Comparison of ENCODE assay signal across 8 cellular contexts in genomic region chr11:65607614-65608426, GRCh38. TPM values are rescaled to one million over a fixed set of nuclear protein-coding genes. Genes with fewer than 3 reads are reported as not detected.
DNase-seq lines count a peak whose midpoint lies in the region; ATAC-seq and TF ChIP-seq lines count a peak whose summit lies in the region.
"Had no signal": no experiment of that assay in that cellular context is flagged by ENCODE, and none has a peak within 500 bp of the region (broad histone marks: within the 10 kb centered on the region; RNA-seq: fewer than 3 reads in every experiment).

No MANE protein-coding gene starts in this region.

- POLR2A ChIA-PET in MCF 10A (lab: Yijun Ruan, JAX): no interaction called here

- H3K9me3 Mint-ChIP-seq in MCF 10A (ENCODE audit: unreplicated experiment): no peaks in the 10 kb centered on the region

- peak overlapping the region; percentile 29 to 95 for H3K27ac ChIP-seq in breast epithelium
- peak overlapping the region; percentile 22 to 91 (median 70) for H3K27ac ChIP-seq in transverse colon
- no peak overlapping the region for H3K27ac ChIP-seq in foreskin keratinocyte

- DNase-seq in breast epithelium (ENCODE audit: low spot score in 2 of 2) (no peak), MCF 10A (ENCODE audit: unreplicated experiment) (no peak), transverse colon (no peak), foreskin keratinocyte (no peak), NCI-H446 treated with DMSO at 0.1 percent for 48 hours (lab: John Stamatoyannopoulos, UW) (no peak)
- DNase-seq: activated naive CD4-positive, alpha-beta T cell treated with anti-CD3 and anti-CD28 coated beads, Interleukin-2, amount 50 U/mL, for 16 hours; T-helper 9 cell had no signal

- H3K4me3 Mint-ChIP-seq in MCF 10A (ENCODE audit: unreplicated experiment): no peak overlapping the region

- H3K4me3 ChIP-seq in breast epithelium (peak overlapping the region; percentile 20 to 62 (median 38)), iPS-11a (ENCODE audit: low read depth, low read length) (peak overlapping the region; percentile 35), transverse colon (peak overlapping the region in 2 of 4 donors; percentile 9 to 27)

- 83% methylated on average over 37 of the region's 37 CpGs; no CpG with 5 or more reads in 1 of the 2 donors for WGBS in transverse colon (ENCODE audit: low coverage in 1 of 2), 2 donors

- in situ Hi-C loops in transverse colon (cut with MboI; ENCODE audit: low pct_ligation_motif_present in 1 of 4, low pct_unique_long_range_greater_than_20kb in 1 of 4, low sequenced_read_pairs in 3 of 4): no loop called here

- H3K27me3 ChIP-seq in breast epithelium (no peaks in the 10 kb centered on the region), transverse colon (no peaks in the 10 kb centered on the region), foreskin keratinocyte (no peaks in the 10 kb centered on the region)

- H3K4me1 ChIP-seq in breast epithelium (peaks cover 11 to 19% of the 10 kb centered on the region in 2 donors), transverse colon (peaks cover 27 to 58% (median 36%) of the 10 kb centered on the region in 4 donors), foreskin keratinocyte (no peaks in the 10 kb centered on the region)

- H3K27me3 Mint-ChIP-seq in MCF 10A (ENCODE audit: insufficient read depth, unreplicated experiment): no peaks in the 10 kb centered on the region

- no peak for ATAC-seq in foreskin keratinocyte

- TF ChIP-seq POLR2A in breast epithelium (IDR thresholded peaks at IDR 0.05): no peak
- TF ChIP-seq POLR2A in transverse colon (IDR thresholded peaks at IDR 0.05): no peak

- H3K4me1 Mint-ChIP-seq in MCF 10A (ENCODE audit: insufficient read depth, unreplicated experiment): peaks cover 30% of the 10 kb centered on the region

- H3K9me3 ChIP-seq in breast epithelium: no peaks in the 10 kb centered on the region
- H3K9me3 ChIP-seq in transverse colon: no peaks in the 10 kb centered on the region

- peaks cover 41% of the 10 kb centered on the region for H3K36me3 Mint-ChIP-seq in MCF 10A (ENCODE audit: insufficient read depth, unreplicated experiment)

- no TSS peak for BruUV-seq in MCF 10A (replicated peaks; lab: Mats Ljungman, UMichigan)

- TF ChIP-seq CTCF in breast epithelium (IDR thresholded peaks at IDR 0.05): no peak
- TF ChIP-seq CTCF in MCF 10A (IDR thresholded peaks at IDR 0.05; ENCODE audit: unreplicated experiment): no peak
- no peak for TF ChIP-seq CTCF in transverse colon (IDR thresholded peaks at IDR 0.05)
- no peak for TF ChIP-seq CTCF in foreskin keratinocyte (conservative IDR thresholded peaks at IDR 0.05)

- TF ChIP-seq EP300 in transverse colon (IDR thresholded peaks at IDR 0.05; ENCODE audit: low read depth): no peak

- H3K27ac Mint-ChIP-seq in MCF 10A (ENCODE audit: low read depth, unreplicated experiment): no peak overlapping the region

- CTCF ChIA-PET in MCF 10A (lab: Yijun Ruan, JAX): interaction anchor here (0.6 kb wide), 1 partner anchor 199 kb away, joined by 3 read pairs; no protein-coding TSS in a partner anchor

- intact Hi-C loops in breast epithelium (cut with DNase I; ENCODE audit: low total_unique reads) (no loop called here), MCF 10A (cut with micrococcal nuclease) (no loop called here), transverse colon (cut with DNase I; ENCODE audit: low total_unique reads) (no loop called here)

- H3K36me3 ChIP-seq in breast epithelium: no peaks in the 10 kb centered on the region
- peaks cover 0 to 19% (median 9%) of the 10 kb centered on the region in 4 donors for H3K36me3 ChIP-seq in transverse colon

RNA-seq across cellular contexts. Expression of gene MAP3K11, which starts 6.2 kb away (rescaled TPM):
- total RNA-seq in breast epithelium (10 to 100 TPM; 30.4 to 39.0 (median 36.7) TPM), MCF 10A (2022) (35.2 and 39.7 TPM in 2 replicates), transverse colon (100 to 1,000 TPM in 2 of 4 donors, 10 to 100 TPM in 2; 82.3 to 211 (median 94.8) TPM), foreskin keratinocyte (22.9 and 25.7 TPM in 2 replicates)
- polyA plus RNA-seq in foreskin keratinocyte: 23.9 and 28.3 TPM in 2 replicates

RNA-seq across cellular contexts. Expression of gene PCNX3, which starts 7.8 kb away (rescaled TPM):
- total RNA-seq in breast epithelium: 10 to 100 TPM; 13.4 to 21.0 (median 20.1) TPM
- total RNA-seq in MCF 10A (2022): 40.9 and 45.8 TPM in 2 replicates
- total RNA-seq in transverse colon: 10 to 100 TPM; 56.4 to 89.0 (median 62.4) TPM
- 30.0 and 30.3 TPM in 2 replicates for total RNA-seq in foreskin keratinocyte
- 23.5 and 24.1 TPM in 2 replicates for polyA plus RNA-seq in foreskin keratinocyte

RNA-seq across cellular contexts. Expression of gene KCNK7, which starts 12.2 kb away (rescaled TPM):
- 1 to 10 TPM in 1 of 3 donors, under 1 TPM in 2; 0.33 to 2.2 (median 0.80) TPM for total RNA-seq in breast epithelium
- 0.25 TPM in 1 of 2 replicates, not detected in the other for total RNA-seq in MCF 10A (2022)
- 1 to 10 TPM in 1 of 4 donors, under 1 TPM in 1, not detected in 2; 0.27 to 1.6 TPM for total RNA-seq in transverse colon
- total RNA-seq in foreskin keratinocyte: 0.25 and 0.27 TPM in 2 replicates
- polyA plus RNA-seq in foreskin keratinocyte: 0.66 and 1.0 TPM in 2 replicates

RNA-seq across cellular contexts. Expression of gene SIPA1, which starts 30.1 kb away (rescaled TPM):
- total RNA-seq in breast epithelium: 10 to 100 TPM; 18.2 to 27.9 (median 25.5) TPM
- total RNA-seq in MCF 10A (2022): 4.9 TPM in 2 replicates
- 100 to 1,000 TPM in 1 of 4 donors, 10 to 100 TPM in 3; 22.4 to 174 (median 30.9) TPM for total RNA-seq in transverse colon
- total RNA-seq in foreskin keratinocyte: 22.2 and 22.6 TPM in 2 replicates
- 24.5 and 28.4 TPM in 2 replicates for polyA plus RNA-seq in foreskin keratinocyte

RNA-seq across cellular contexts. Expression of gene EHBP1L1, which starts 32.0 kb away (rescaled TPM):
- total RNA-seq in breast epithelium (10 to 100 TPM; 28.0 to 68.8 (median 33.4) TPM), MCF 10A (2022) (31.3 and 40.6 TPM in 2 replicates), transverse colon (100 to 1,000 TPM in 2 of 4 donors, 10 to 100 TPM in 2; 90.2 to 215 (median 106) TPM), foreskin keratinocyte (26.3 and 26.6 TPM in 2 replicates)
- polyA plus RNA-seq in foreskin keratinocyte: 14.7 and 16.8 TPM in 2 replicates
